ENCODE assay signal across 16 cellular contexts in genomic region chr15:63555520-63555919, GRCh38. TPM values are rescaled to one million over a fixed set of nuclear protein-coding genes. Genes with fewer than 3 reads are reported as not detected.
A peak's percentile ranks its signal among the peaks of the same experiment; 100 is the strongest.
DNase-seq lines count a peak whose midpoint lies in the region; ATAC-seq, FAIRE-seq and TF ChIP-seq lines count a peak whose summit lies in the region.
"Had no signal": no experiment of that assay in that cellular context is flagged by ENCODE, and none has a peak within 500 bp of the region (broad histone marks: within the 10 kb centered on the region; RNA-seq: fewer than 3 reads in every experiment).

No MANE protein-coding gene starts in this region.

- H3K9me3 ChIP-seq in upper lobe of left lung = no peaks in the 10 kb centered on the region

- peak; percentile 21 for ATAC-seq in activated CD4-positive, alpha-beta T cell treated with anti-CD3 and anti-CD28 coated beads for 36 hours
- no peak for ATAC-seq in central memory CD8-positive, alpha-beta T cell (replicated peaks; ENCODE audit: extremely low read depth, poor library complexity, severe bottlenecking)
- peak; percentile 67 for ATAC-seq in stimulated activated naive CD8-positive, alpha-beta T cell treated with anti-CD3 and anti-CD28 coated beads, Interleukin-15, Interleukin-2, amounts not matched to agents 100 U/mL and 50 U/mL, for 24 hours
- ATAC-seq in HG03095 (IDR thresholded peaks at IDR 0.05; ENCODE audit: unreplicated experiment) (no peak), upper lobe of left lung (ENCODE audit: low FRiP score in 2 of 2) (no peak)
- ATAC-seq: HCT116 had no signal

- peaks cover 63% of the 10 kb centered on the region for H3K4me1 Mint-ChIP-seq in activated CD4-positive, alpha-beta T cell treated with anti-CD3 and anti-CD28 coated beads for 36 hours
- H3K4me1 Mint-ChIP-seq in central memory CD8-positive, alpha-beta T cell = peaks cover 34% of the 10 kb centered on the region

- TF ChIP-seq CTCF in upper lobe of left lung (IDR thresholded peaks at IDR 0.05) = no peak

- H3K9me3 Mint-ChIP-seq in activated CD4-positive, alpha-beta T cell treated with anti-CD3 and anti-CD28 coated beads for 36 hours (ENCODE audit: low read depth) = no peaks in the 10 kb centered on the region
- H3K9me3 Mint-ChIP-seq in central memory CD8-positive, alpha-beta T cell = no peaks in the 10 kb centered on the region

- CTCF ChIA-PET in activated CD4-positive, alpha-beta T cell treated with anti-CD3 and anti-CD28 coated beads for 36 hours (lab: Charles Lee) = interaction anchor here (1.9 kb wide), 1 partner anchor 89 kb away, joined by 5 read pairs; no protein-coding TSS in a partner anchor

- H3K36me3 Mint-ChIP-seq in activated CD4-positive, alpha-beta T cell treated with anti-CD3 and anti-CD28 coated beads for 36 hours (ENCODE audit: low read depth) = peaks cover 39% of the 10 kb centered on the region
- peaks cover 40% of the 10 kb centered on the region for H3K36me3 Mint-ChIP-seq in central memory CD8-positive, alpha-beta T cell (ENCODE audit: insufficient read depth)

- peaks cover 18 to 27% (median 23%) of the 10 kb centered on the region in 4 donors for H3K4me1 ChIP-seq in upper lobe of left lung

- POLR2A ChIA-PET in activated CD4-positive, alpha-beta T cell treated with anti-CD3 and anti-CD28 coated beads for 36 hours (lab: Charles Lee) = no interaction called here

- H3K36me3 ChIP-seq in upper lobe of left lung = peaks cover 3 to 37% (median 9%) of the 10 kb centered on the region in 4 donors

- H3K27me3 Mint-ChIP-seq in activated CD4-positive, alpha-beta T cell treated with anti-CD3 and anti-CD28 coated beads for 36 hours = no peaks in the 10 kb centered on the region
- no peaks in the 10 kb centered on the region for H3K27me3 Mint-ChIP-seq in central memory CD8-positive, alpha-beta T cell

- no peak for TF ChIP-seq POLR2A in GM12892 (IDR thresholded peaks at IDR 0.05; ENCODE audit: low read depth, low read length)
- TF ChIP-seq POLR2A in upper lobe of left lung (IDR thresholded peaks at IDR 0.05) = no peak

- no peak overlapping the region for H3K4me3 Mint-ChIP-seq in activated CD4-positive, alpha-beta T cell treated with anti-CD3 and anti-CD28 coated beads for 36 hours
- no peak overlapping the region for H3K4me3 Mint-ChIP-seq in central memory CD8-positive, alpha-beta T cell

- no peak for DNase-seq in activated CD4-positive, alpha-beta T cell treated with anti-CD3 and anti-CD28 coated beads for 36 hours
- no peak for DNase-seq in activated CD4-positive, alpha-beta T cell treated with anti-CD3 and anti-CD28 coated beads, Interleukin-2, amount 50 U/mL, for 1 hour
- no peak for DNase-seq in GM12892 (ENCODE audit: insufficient read length)
- DNase-seq in central memory CD8-positive, alpha-beta T cell (ENCODE audit: low spot score in 2 of 2) = no peak
- DNase-seq in stimulated activated naive CD8-positive, alpha-beta T cell treated with anti-CD3 and anti-CD28 coated beads, Interleukin-15, Interleukin-2, amounts not matched to agents 100 U/mL and 50 U/mL, for 24 hours = no peak
- no peak for DNase-seq in activated CD4-positive, CD25-positive, alpha-beta regulatory T cell (lab: John Stamatoyannopoulos, UW)
- DNase-seq in upper lobe of left lung = no peak
- DNase-seq: DMS153, GM23248, NCI-H1105 treated with DMSO at 0.1 percent for 48 hours, NCI-H1694 treated with DMSO at 0.1 percent for 48 hours, NCI-H526 treated with DMSO at 0.1 percent for 48 hours, SHP77 had no signal

- peak overlapping the region; percentile 29 for H3K27ac Mint-ChIP-seq in activated CD4-positive, alpha-beta T cell treated with anti-CD3 and anti-CD28 coated beads for 36 hours
- H3K27ac Mint-ChIP-seq in central memory CD8-positive, alpha-beta T cell (ENCODE audit: low read depth) = peak overlapping the region; percentile 46

- no peaks in the 10 kb centered on the region for H3K27me3 ChIP-seq in upper lobe of left lung

- intact Hi-C loops in activated CD4-positive, alpha-beta T cell treated with anti-CD3 and anti-CD28 coated beads for 36 hours (cut with DNase I, micrococcal nuclease) = no loop called here

- no peak overlapping the region for H3K27ac ChIP-seq in upper lobe of left lung
- H3K27ac ChIP-seq: 22Rv1, GM23248 had no signal

- FAIRE-seq in GM12892 (lab: Jason Lieb, UNC) = peak; percentile 54

- TF ChIP-seq EP300 in upper lobe of left lung (IDR thresholded peaks at IDR 0.05) = no peak

- no peak overlapping the region for H3K4me3 ChIP-seq in upper lobe of left lung
- H3K4me3 ChIP-seq: GM23248 had no signal

RNA-seq across cellular contexts. Expression of gene FBXL22, which starts 41.7 kb away (rescaled TPM):
- total RNA-seq in activated CD4-positive, alpha-beta T cell treated with anti-CD3 and anti-CD28 coated beads for 36 hours = under 1 TPM; 0.61 to 0.69 TPM
- polyA plus RNA-seq in GM12892 (2012; ENCODE audit: missing spikeins) = 0.40 TPM
- total RNA-seq in upper lobe of left lung = 1 to 10 TPM in 4 of 6 donors, not detected in 2; 1.1 to 2.0 (median 1.8) TPM

RNA-seq across cellular contexts. Expression of gene USP3, which starts 51.1 kb away (rescaled TPM):
- total RNA-seq in activated CD4-positive, alpha-beta T cell treated with anti-CD3 and anti-CD28 coated beads for 36 hours = 10 to 100 TPM; 51.1 to 51.7 TPM
- polyA plus RNA-seq in GM12892 (2012; ENCODE audit: missing spikeins) = 27.9 TPM
- total RNA-seq in upper lobe of left lung = 10 to 100 TPM; 45.7 to 87.0 (median 63.8) TPM

Comparison
In these comparisons a context has a peak if more than half of its experiments do, and no peak if none do; other contexts are left out.
1. ATAC-seq: peak in activated CD4-positive, alpha-beta T cell treated with anti-CD3 and anti-CD28 coated beads for 36 hours (single experiment) and stimulated activated naive CD8-positive, alpha-beta T cell treated with anti-CD3 and anti-CD28 coated beads, Interleukin-15, Interleukin-2, amounts not matched to agents 100 U/mL and 50 U/mL, for 24 hours (single experiment); none in central memory CD8-positive, alpha-beta T cell (single experiment), HG03095 (single experiment) and upper lobe of left lung (0 of 2).